In the genomic region with DNA sequence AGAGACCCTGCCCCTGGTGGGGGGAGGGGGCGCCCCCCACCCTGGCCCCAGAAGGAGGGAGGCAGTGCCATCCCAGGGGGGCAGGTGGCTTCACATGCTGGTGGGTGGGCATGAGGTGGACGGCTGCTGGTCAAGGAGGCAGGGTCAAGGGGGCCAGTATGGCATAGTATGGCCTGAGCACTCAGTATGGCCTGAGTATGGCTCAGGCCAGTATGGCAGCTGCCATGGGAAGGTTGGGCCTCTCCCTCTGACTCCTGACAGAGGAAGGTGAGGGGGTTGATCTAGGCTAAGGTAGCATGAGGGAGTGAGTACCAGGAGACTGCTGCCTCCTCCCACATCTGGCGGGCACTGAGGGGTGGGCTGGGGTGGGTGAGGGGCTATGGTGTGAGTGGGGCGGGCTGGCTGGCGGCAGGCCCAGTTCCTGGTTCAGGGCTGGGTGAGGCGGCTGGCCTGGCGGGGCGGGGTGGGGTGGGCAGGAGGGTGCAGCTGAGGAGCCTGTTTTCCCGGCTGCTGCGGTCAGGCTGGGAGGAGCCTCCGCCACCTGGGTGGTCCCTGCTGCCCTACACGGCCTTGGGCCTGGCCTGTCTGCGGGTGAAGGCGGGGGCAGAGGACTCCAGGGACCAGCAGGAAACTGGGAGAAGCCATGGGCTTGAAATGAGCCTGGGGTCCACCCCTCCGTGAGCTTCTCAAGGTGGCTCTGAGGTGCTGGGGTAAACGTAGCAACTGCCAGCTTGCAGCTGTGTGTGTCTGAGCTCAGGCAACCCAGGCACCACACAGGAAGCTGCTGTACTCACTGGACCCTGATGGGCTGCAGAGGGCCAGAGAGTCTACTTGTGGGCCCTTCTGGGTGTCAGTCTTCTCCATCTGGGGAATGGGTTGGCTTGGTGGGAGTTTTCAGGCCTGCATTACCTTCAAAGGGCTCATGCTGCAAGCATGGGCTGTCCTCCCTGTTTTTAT, we compare ENCODE assay signal across 10 cellular contexts. TPM values are rescaled to one million over a fixed set of nuclear protein-coding genes. Genes with fewer than 3 reads are reported as not detected.
DNase-seq lines count a peak whose midpoint lies in the region; ATAC-seq and TF ChIP-seq lines count a peak whose summit lies in the region.
"Had no signal": no experiment of that assay in that cellular context is flagged by ENCODE, and none has a peak within 500 bp of the region (broad histone marks: within the 10 kb centered on the region; RNA-seq: fewer than 3 reads in every experiment).

No MANE protein-coding gene starts in this region.

- H3K9me2 ChIP-seq in SK-N-SH, result no peaks in the 10 kb centered on the region

- H3K9ac ChIP-seq in SK-N-SH (no peak overlapping the region), endocrine pancreas (ENCODE audit: control insufficient read depth, insufficient read depth, low read length) (peak overlapping the region; percentile 49), muscle layer of colon (ENCODE audit: low read length) (no peak overlapping the region)

- CTCF ChIA-PET in SK-N-SH (lab: Yijun Ruan, JAX), result interaction anchor here (0.6 to 4.2 kb wide), 5 partner anchors 9 to 450 kb away, joined by 3 to 29 read pairs (median 3); no protein-coding TSS in a partner anchor
- CTCF ChIA-PET in activated CD4-positive, alpha-beta T cell treated with anti-CD3 and anti-CD28 coated beads for 36 hours (lab: Charles Lee), result interaction anchor here (0.6 to 1.1 kb wide), 3 partner anchors 9 to 124 kb away, joined by 3 to 7 read pairs (median 3); no protein-coding TSS in a partner anchor

- intact Hi-C loops in upper lobe of right lung (cut with DNase I), result no loop called here
- intact Hi-C loops in activated CD4-positive, alpha-beta T cell treated with anti-CD3 and anti-CD28 coated beads for 36 hours (cut with DNase I, micrococcal nuclease), result no loop called here

- no peaks in the 10 kb centered on the region for H3K9me3 Mint-ChIP-seq in activated CD4-positive, alpha-beta T cell treated with anti-CD3 and anti-CD28 coated beads for 36 hours (ENCODE audit: low read depth)

- H3K36me3 Mint-ChIP-seq in activated CD4-positive, alpha-beta T cell treated with anti-CD3 and anti-CD28 coated beads for 36 hours (ENCODE audit: low read depth), result no peaks in the 10 kb centered on the region

- ATAC-seq in SK-N-SH treated with all-trans-retinoic acid at 6 μM for 48 hours, result no peak; the same call in 2 of the 3 replicates
- ATAC-seq in upper lobe of right lung, result peak; percentile 57
- ATAC-seq in activated CD4-positive, alpha-beta T cell treated with anti-CD3 and anti-CD28 coated beads for 36 hours, result no peak

- H3K27me3 ChIP-seq in SK-N-SH (ENCODE audit: insufficient read depth) (no peaks in the 10 kb centered on the region), endocrine pancreas (ENCODE audit: control insufficient read depth, insufficient read depth, low read length) (no peaks in the 10 kb centered on the region), muscle layer of colon (ENCODE audit: control insufficient read depth in 1 of 2, insufficient read depth in 2 of 2, low read length in 2 of 2) (no peaks in the 10 kb centered on the region), upper lobe of right lung (no peaks in the 10 kb centered on the region)

- TF ChIP-seq CTCF in SK-N-SH (IDR thresholded peaks at IDR 0.05) (no peak), upper lobe of right lung (IDR thresholded peaks at IDR 0.05) (no peak)

- H3K9me3 ChIP-seq in SK-N-SH (no peaks in the 10 kb centered on the region), endocrine pancreas (ENCODE audit: control insufficient read depth, low read length) (no peaks in the 10 kb centered on the region), muscle layer of colon (ENCODE audit: low read length) (no peaks in the 10 kb centered on the region), upper lobe of right lung (no peaks in the 10 kb centered on the region)

- peaks cover 8% of the 10 kb centered on the region for H3F3A ChIP-seq in SK-N-SH (replicated peaks; ENCODE audit: insufficient read depth)

- no peak for TF ChIP-seq RAD21 in SK-N-SH (IDR thresholded peaks at IDR 0.05; ENCODE audit: low read length)

- DNase-seq in SK-N-SH (peak; percentile 89), upper lobe of right lung (peak; percentile 72), midbrain (lab: John Stamatoyannopoulos, UW) (no peak)
- DNase-seq in activated CD4-positive, alpha-beta T cell treated with anti-CD3 and anti-CD28 coated beads for 36 hours, result no peak
- no peak for DNase-seq in central memory CD4-positive, alpha-beta T cell
- DNase-seq: activated CD8-positive, alpha-beta memory T cell treated with anti-CD3 and anti-CD28 coated beads, Interleukin-2, amount 50 U/mL, for 48 hours; NCI-H524 treated with DMSO at 0.1 percent for 48 hours had no signal

- H3K27me3 Mint-ChIP-seq in activated CD4-positive, alpha-beta T cell treated with anti-CD3 and anti-CD28 coated beads for 36 hours, result no peaks in the 10 kb centered on the region

- H3K4me1 ChIP-seq in SK-N-SH (ENCODE audit: control insufficient read depth in 1 of 2, insufficient read depth in 2 of 2, low read depth in 1 of 2, low read length in 1 of 2), result peaks cover 50 to 65% of the 10 kb centered on the region in 2 experiments
- H3K4me1 ChIP-seq in endocrine pancreas (ENCODE audit: control insufficient read depth, insufficient read depth, low read length), result no peaks in the 10 kb centered on the region
- peaks cover 45% of the 10 kb centered on the region for H3K4me1 ChIP-seq in muscle layer of colon (ENCODE audit: insufficient read depth, low read length)
- peaks cover 47% of the 10 kb centered on the region for H3K4me1 ChIP-seq in upper lobe of right lung

- H3K27ac ChIP-seq in SK-N-SH (ENCODE audit: low read depth in 2 of 2, low read length in 1 of 2), result peak overlapping the region; percentile 11 to 91; a peak in 3 of 4 replicates
- H3K27ac ChIP-seq in muscle layer of colon (ENCODE audit: low read depth, low read length), result peak overlapping the region; percentile 59
- H3K27ac ChIP-seq in upper lobe of right lung, result peak overlapping the region; percentile 3

- no peak overlapping the region for H3K4me3 Mint-ChIP-seq in activated CD4-positive, alpha-beta T cell treated with anti-CD3 and anti-CD28 coated beads for 36 hours

- 0 out of 2 replicates have a peak overlapping the region, but pooled peaks have one; percentile 78 for H3K4me2 ChIP-seq in SK-N-SH

- TF ChIP-seq EP300 in SK-N-SH (IDR thresholded peaks at IDR 0.05; ENCODE audit: borderline replicate concordance in 1 of 2, low read depth in 1 of 2, low read length in 1 of 2), result no peak

- no peak overlapping the region for H2AFZ ChIP-seq in SK-N-SH (ENCODE audit: low read depth)

- peaks cover 93% of the 10 kb centered on the region for H3K79me2 ChIP-seq in SK-N-SH (ENCODE audit: insufficient read depth)

- H3K27ac Mint-ChIP-seq in activated CD4-positive, alpha-beta T cell treated with anti-CD3 and anti-CD28 coated beads for 36 hours, result no peak overlapping the region

- H3K4me1 Mint-ChIP-seq in activated CD4-positive, alpha-beta T cell treated with anti-CD3 and anti-CD28 coated beads for 36 hours, result peaks cover 28% of the 10 kb centered on the region

- no peak overlapping the region for H3K4me3 ChIP-seq in SK-N-SH (ENCODE audit: low read depth in 2 of 2, low read length in 1 of 2)
- H3K4me3 ChIP-seq in endocrine pancreas (ENCODE audit: control insufficient read depth, insufficient read depth, low read length), result no peak overlapping the region
- H3K4me3 ChIP-seq in muscle layer of colon (ENCODE audit: low read depth in 1 of 2, low read length in 2 of 2), result no peak overlapping the region
- no peak overlapping the region for H3K4me3 ChIP-seq in upper lobe of right lung

- H3K36me3 ChIP-seq in SK-N-SH (replicated peaks in 1 of 2; ENCODE audit: control insufficient read depth in 1 of 2, insufficient read depth in 2 of 2, low read length in 1 of 2) (no peaks in the 10 kb centered on the region), endocrine pancreas (ENCODE audit: control insufficient read depth, insufficient read depth, low read length) (no peaks in the 10 kb centered on the region), muscle layer of colon (ENCODE audit: insufficient read depth, low read length) (no peaks in the 10 kb centered on the region), upper lobe of right lung (no peaks in the 10 kb centered on the region)

- WGBS in SK-N-SH (ENCODE audit: low lambda C conversion rate), result 77% methylated on average over 15 of the region's 16 CpGs

- POLR2A ChIA-PET in SK-N-SH (lab: Yijun Ruan, JAX), result interaction anchor here (1.2 to 2.6 kb wide), 3 partner anchors 10 to 56 kb away, joined by 3 to 17 read pairs (median 5); no protein-coding TSS in a partner anchor
- POLR2A ChIA-PET in activated CD4-positive, alpha-beta T cell treated with anti-CD3 and anti-CD28 coated beads for 36 hours (lab: Charles Lee), result no interaction called here

- H4K20me1 ChIP-seq in SK-N-SH (ENCODE audit: insufficient read depth), result peaks cover 68% of the 10 kb centered on the region

TF ChIP-seq in SK-N-SH, 30 proteins besides CTCF, POLR2A, EP300 and RAD21:
- TF ChIP-seq CHD2 (IDR thresholded peaks at IDR 0.05; ENCODE audit: low read length, partially characterized antibody), result peak; percentile 26
- no peak for TF ChIP-seq USF2 (IDR thresholded peaks at IDR 0.05; ENCODE audit: borderline replicate concordance, low read depth, low read length)
TF ChIP-seq in SK-N-SH: peak in this region for 1.

TF ChIP-seq in SK-N-SH treated with all-trans-retinoic acid at 6 μM for 48 hours, 23 proteins besides CTCF, POLR2A, EP300 and RAD21 (continues in another document):
- TF ChIP-seq ZNF8 (CRISPR knock-in tag; IDR thresholded peaks at IDR 0.05) (no peak), PATZ1 (CRISPR knock-in tag; IDR thresholded peaks at IDR 0.05; ENCODE audit: borderline replicate concordance) (no peak)

RNA-seq across cellular contexts. Expression of gene RAI1, which starts 57.0 kb away (rescaled TPM):
- 2.6 and 4.7 TPM in 2 replicates for polyA plus RNA-seq in SK-N-SH (2012; rRNA removed)
- 3.4 and 3.9 TPM in 2 replicates for polyA plus RNA-seq in SK-N-SH (2012; cell fraction: cytosol; rRNA removed)
- 16.7 and 20.0 TPM in 2 replicates for polyA plus RNA-seq in SK-N-SH (2012; cell fraction: nucleus; rRNA removed)
- 38.1 TPM for total RNA-seq in upper lobe of right lung
- 10 to 100 TPM; 13.6 to 16.4 TPM for total RNA-seq in activated CD4-positive, alpha-beta T cell treated with anti-CD3 and anti-CD28 coated beads for 36 hours

Comparison
In these comparisons a context has a peak if more than half of its experiments do, and no peak if none do; other contexts are left out.
1. DNase-seq: peak in SK-N-SH (single experiment) and upper lobe of right lung (single experiment); none in midbrain (single experiment), activated CD4-positive, alpha-beta T cell treated with anti-CD3 and anti-CD28 coated beads for 36 hours (single experiment) and central memory CD4-positive, alpha-beta T cell (single experiment).
2. H3K27ac ChIP-seq: peak in every context shown above with its lines; median percentile 59 in muscle layer of colon; 51 in SK-N-SH; 3 in upper lobe of right lung.